Comparison of ENCODE assay signal across 1 cellular context in genomic region chr2:74347747-74348146, GRCh38.
TF ChIP-seq lines count a peak whose summit lies in the region.

No MANE protein-coding gene starts in this region.

TF ChIP-seq in HepG2, 621 proteins besides CTCF, POLR2A, EP300 and RAD21 (continued from another document):
- TF ChIP-seq PLSCR1 (CRISPR knock-in tag; IDR thresholded peaks at IDR 0.05; ENCODE audit: borderline replicate concordance): no peak
- TF ChIP-seq ELF3 (CRISPR knock-in tag; IDR thresholded peaks at IDR 0.05): no peak
- no peak for TF ChIP-seq ZNF619 (CRISPR knock-in tag; IDR thresholded peaks at IDR 0.05)
- TF ChIP-seq ZGPAT (CRISPR knock-in tag; IDR thresholded peaks at IDR 0.05): no peak
- no peak for TF ChIP-seq ZNF746 (CRISPR knock-in tag; IDR thresholded peaks at IDR 0.05)
- TF ChIP-seq ZNF256 (CRISPR knock-in tag; conservative IDR thresholded peaks at IDR 0.05): no peak
- no peak for TF ChIP-seq KMT2A (CRISPR knock-in tag; IDR thresholded peaks at IDR 0.05)
- TF ChIP-seq NFYC (CRISPR knock-in tag; IDR thresholded peaks at IDR 0.05): no peak
